11 cellular contexts compared by ENCODE assay signal in the genomic region with DNA sequence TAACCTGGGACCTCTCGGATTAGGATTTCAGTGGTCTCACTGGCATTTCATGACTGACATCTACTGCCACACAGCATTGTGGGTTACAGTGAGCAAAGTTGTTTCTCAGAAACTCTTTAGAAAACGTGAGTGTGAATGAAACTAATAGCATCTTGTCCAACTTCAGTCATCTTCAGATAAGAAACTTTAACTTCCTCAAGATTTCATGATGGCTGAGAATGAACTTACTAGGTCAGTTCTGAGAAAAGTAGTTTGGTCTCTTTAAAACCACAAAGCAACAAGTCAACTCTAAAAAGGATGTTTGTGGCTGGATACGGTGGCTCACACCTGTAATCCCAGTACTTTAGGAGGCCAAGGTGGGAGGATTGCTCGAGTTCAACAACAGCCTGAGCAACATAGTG. TPM values are rescaled to one million over a fixed set of nuclear protein-coding genes. Genes with fewer than 3 reads are reported as not detected.
DNase-seq lines count a peak whose midpoint lies in the region; ATAC-seq and TF ChIP-seq lines count a peak whose summit lies in the region.
"Had no signal": no experiment of that assay in that cellular context is flagged by ENCODE, and none has a peak within 500 bp of the region (broad histone marks: within the 10 kb centered on the region; RNA-seq: fewer than 3 reads in every experiment).

No MANE protein-coding gene starts in this region.

- H3K79me2 ChIP-seq in smooth muscle cell (ENCODE audit: low read depth) = no peaks in the 10 kb centered on the region

- no peaks in the 10 kb centered on the region for H3K4me1 ChIP-seq in smooth muscle cell (ENCODE audit: low read depth)
- H3K4me1 ChIP-seq: upper lobe of right lung had no signal

- no peak overlapping the region for H3K4me3 ChIP-seq in GM12864 (ENCODE audit: low read depth, low read length)
- H3K4me3 ChIP-seq in smooth muscle cell = no peak overlapping the region
- H3K4me3 ChIP-seq: upper lobe of right lung had no signal

- no peak overlapping the region for H3K4me3 Mint-ChIP-seq in glutamatergic neuron (ENCODE audit: unreplicated experiment)

- no peaks in the 10 kb centered on the region for H3F3A ChIP-seq in smooth muscle cell (ENCODE audit: low read depth)

- H2AFZ ChIP-seq in smooth muscle cell (ENCODE audit: low read depth) = no peak overlapping the region

- no peak for TF ChIP-seq CTCF in GM12864 (IDR thresholded peaks at IDR 0.05; ENCODE audit: low read depth, low read length, missing control alignments)
- no peak for TF ChIP-seq CTCF in glutamatergic neuron (IDR thresholded peaks at IDR 0.05; ENCODE audit: partially characterized antibody, unreplicated experiment)
- no peak for TF ChIP-seq CTCF in smooth muscle cell (IDR thresholded peaks at IDR 0.05; ENCODE audit: borderline replicate concordance, insufficient read depth, poor library complexity, severe bottlenecking)

- DNase-seq in GM12864 (ENCODE audit: low read depth) (peak; percentile 65), glutamatergic neuron (no peak), DMS 273 treated with DMSO at 0.1 percent for 48 hours (lab: John Stamatoyannopoulos, UW) (no peak), smooth muscle cell (lab: John Stamatoyannopoulos, UW; ENCODE audit: unreplicated experiment) (no peak), T-helper 9 cell (no peak)
- DNase-seq: Karpas-422, upper lobe of right lung had no signal

- H3K27ac Mint-ChIP-seq in glutamatergic neuron (ENCODE audit: unreplicated experiment) = no peak overlapping the region

- H3K27me3 Mint-ChIP-seq in glutamatergic neuron (ENCODE audit: unreplicated experiment) = no peaks in the 10 kb centered on the region

- H3K27ac ChIP-seq in KOPT-K1 (ENCODE audit: low read depth, low read length, poor library complexity, severe bottlenecking) (peak overlapping the region; percentile 9), smooth muscle cell (ENCODE audit: low read depth) (no peak overlapping the region)
- H3K27ac ChIP-seq: C4-2B, upper lobe of right lung had no signal

- H3K36me3 Mint-ChIP-seq in glutamatergic neuron (ENCODE audit: unreplicated experiment) = no peaks in the 10 kb centered on the region

- 83% methylated on average over 4 of the region's 4 CpGs for WGBS in smooth muscle cell (ENCODE audit: low lambda C conversion rate)

- no peak overlapping the region for H3K9ac ChIP-seq in smooth muscle cell (ENCODE audit: low read depth)

- H3K4me1 Mint-ChIP-seq in glutamatergic neuron (ENCODE audit: low read depth, unreplicated experiment) = no peaks in the 10 kb centered on the region

- H3K9me3 Mint-ChIP-seq in glutamatergic neuron (ENCODE audit: unreplicated experiment) = no peaks in the 10 kb centered on the region

- H3K9me3 ChIP-seq in KOPT-K1 (ENCODE audit: insufficient read depth, low read length, poor library complexity, severe bottlenecking) = no peaks in the 10 kb centered on the region
- no peaks in the 10 kb centered on the region for H3K9me3 ChIP-seq in smooth muscle cell (replicated peaks; ENCODE audit: low read depth)
- H3K9me3 ChIP-seq: upper lobe of right lung had no signal

- H3K36me3 ChIP-seq in KOPT-K1 (ENCODE audit: insufficient read depth, low read length) (no peaks in the 10 kb centered on the region), smooth muscle cell (ENCODE audit: low read depth) (no peaks in the 10 kb centered on the region)
- H3K36me3 ChIP-seq: upper lobe of right lung had no signal

- no peak overlapping the region for H3K4me2 ChIP-seq in smooth muscle cell

- no peaks in the 10 kb centered on the region for H4K20me1 ChIP-seq in smooth muscle cell (ENCODE audit: low read depth)

- peak; percentile 89 for ATAC-seq in GM19351 (IDR thresholded peaks at IDR 0.05; ENCODE audit: unreplicated experiment)
- ATAC-seq in HG02852 (IDR thresholded peaks at IDR 0.05; ENCODE audit: unreplicated experiment) = peak; percentile 90
- ATAC-seq: upper lobe of right lung had no signal

- H3K27me3 ChIP-seq in smooth muscle cell (ENCODE audit: low read depth) = no peaks in the 10 kb centered on the region
- H3K27me3 ChIP-seq: upper lobe of right lung had no signal

RNA-seq across cellular contexts. Expression of a gene that starts 14.2 kb away (rescaled TPM):
- total RNA-seq in glutamatergic neuron (ENCODE audit: unreplicated experiment) (32.6 TPM), smooth muscle cell (16.7 and 18.8 TPM in 2 replicates)
- 3.1 and 9.9 TPM in 2 replicates for polyA plus RNA-seq in smooth muscle cell

RNA-seq across cellular contexts. Expression of a gene that starts 19.3 kb away (rescaled TPM):
- total RNA-seq in glutamatergic neuron (ENCODE audit: unreplicated experiment) (38.2 TPM), smooth muscle cell (45.6 and 56.6 TPM in 2 replicates)
- 59.2 and 61.1 TPM in 2 replicates for polyA plus RNA-seq in smooth muscle cell

RNA-seq across cellular contexts. Expression of a gene that starts 44.8 kb away (rescaled TPM):
- 29.6 TPM for total RNA-seq in glutamatergic neuron (ENCODE audit: unreplicated experiment)
- total RNA-seq in smooth muscle cell = 4.2 and 14.3 TPM in 2 replicates
- 19.3 and 29.0 TPM in 2 replicates for polyA plus RNA-seq in smooth muscle cell
